Comparison of ENCODE assay signal across 28 cellular contexts in genomic region chr16:88659160-88659559, GRCh38. TPM values are rescaled to one million over a fixed set of nuclear protein-coding genes. Genes with fewer than 3 reads are reported as not detected.
"Had no signal": no experiment of that assay in that cellular context is flagged by ENCODE, and none has a peak within 500 bp of the region (broad histone marks: within the 10 kb centered on the region; RNA-seq: fewer than 3 reads in every experiment).

No MANE protein-coding gene starts in this region.

- H3K9me3 Mint-ChIP-seq: activated naive CD4-positive, alpha-beta T cell treated with anti-CD3 and anti-CD28 coated beads, Interleukin-2, amount 50 U/mL, for 72 hours; activated T-cell treated with anti-CD3 and anti-CD28 coated beads, Interleukin-2, amount 50 U/mL, for 72 hours; central memory CD8-positive, alpha-beta T cell; dendritic cell treated with granulocyte-macrophage colony-stimulating factor and Interleukin-4, amounts not matched to agents 40 ng/mL and 50 ng/mL, for 4 days; naive thymus-derived CD4-positive, alpha-beta T cell; stimulated activated naive B cell treated with anti-CD40 and anti-IgM and Interleukin-4, amounts not matched to agents 10 μg/mL and 1 μg/mL and 100 μg/mL, for 72 hours had no signal

- H3K27ac Mint-ChIP-seq: activated naive CD4-positive, alpha-beta T cell treated with anti-CD3 and anti-CD28 coated beads, Interleukin-2, amount 50 U/mL, for 72 hours; activated T-cell treated with anti-CD3 and anti-CD28 coated beads, Interleukin-2, amount 50 U/mL, for 72 hours; dendritic cell treated with granulocyte-macrophage colony-stimulating factor and Interleukin-4, amounts not matched to agents 40 ng/mL and 50 ng/mL, for 4 days; stimulated activated naive B cell treated with anti-CD40 and anti-IgM and Interleukin-4, amounts not matched to agents 10 μg/mL and 1 μg/mL and 100 μg/mL, for 72 hours; T-helper 17 cell had no signal

- H3K9me3 ChIP-seq: esophagus muscularis mucosa, heart right ventricle, prostate gland, stomach, thyroid gland, upper lobe of right lung had no signal

- H3K27ac ChIP-seq: esophagus muscularis mucosa, foreskin keratinocyte, heart right ventricle, prostate gland, stomach, thyroid gland, upper lobe of right lung had no signal

- H3K27me3 ChIP-seq: esophagus muscularis mucosa, foreskin keratinocyte, heart right ventricle, stomach, thyroid gland, upper lobe of right lung had no signal

- H3K27me3 Mint-ChIP-seq: central memory CD8-positive, alpha-beta T cell; naive thymus-derived CD4-positive, alpha-beta T cell; stimulated activated naive B cell treated with anti-CD40 and anti-IgM and Interleukin-4, amounts not matched to agents 10 μg/mL and 1 μg/mL and 100 μg/mL, for 72 hours; T-helper 17 cell had no signal

- H3K4me3 Mint-ChIP-seq: activated T-cell treated with anti-CD3 and anti-CD28 coated beads, Interleukin-2, amount 50 U/mL, for 72 hours; central memory CD8-positive, alpha-beta T cell; dendritic cell treated with granulocyte-macrophage colony-stimulating factor and Interleukin-4, amounts not matched to agents 40 ng/mL and 50 ng/mL, for 4 days; naive thymus-derived CD4-positive, alpha-beta T cell; stimulated activated naive B cell treated with anti-CD40 and anti-IgM and Interleukin-4, amounts not matched to agents 10 μg/mL and 1 μg/mL and 100 μg/mL, for 72 hours; T-helper 17 cell had no signal

- ATAC-seq: activated naive CD4-positive, alpha-beta T cell treated with anti-CD3 and anti-CD28 coated beads, Interleukin-2, amount 50 U/mL, for 72 hours; activated T-cell treated with anti-CD3 and anti-CD28 coated beads, Interleukin-2, amount 50 U/mL, for 72 hours; foreskin keratinocyte; heart right ventricle; naive thymus-derived CD4-positive, alpha-beta T cell; stimulated activated naive B cell treated with anti-CD40 and anti-IgM and Interleukin-4, amounts not matched to agents 10 μg/mL and 1 μg/mL and 100 μg/mL, for 72 hours; T-helper 17 cell; upper lobe of right lung had no signal

- H3K4me3 ChIP-seq: esophagus muscularis mucosa, heart right ventricle, prostate gland, smooth muscle cell, stomach, thyroid gland, upper lobe of right lung had no signal

- DNase-seq: activated CD4-positive, alpha-beta T cell treated with anti-CD3 and anti-CD28 coated beads, Interleukin-2, amount 50 U/mL, for 1 hour; activated CD4-positive, CD25-positive, alpha-beta regulatory T cell treated with anti-CD3 and anti-CD28 coated beads, Interleukin-2, amount 50 U/mL, for 72 hours; activated naive CD4-positive, alpha-beta T cell; activated T-cell treated with anti-CD3 and anti-CD28 coated beads for 4 hours; activated T-cell treated with anti-CD3 and anti-CD28 coated beads, Interleukin-2, amount 50 U/mL, for 72 hours; anterior cingulate cortex; foreskin keratinocyte; heart right ventricle; midbrain; naive thymus-derived CD4-positive, alpha-beta T cell; retina; stimulated activated CD4-positive, alpha-beta T cell treated with anti-CD3 and anti-CD28 coated beads, Interleukin-1b, Interleukin-23, amount 100 ng/mL, for 48 hours; stimulated activated CD4-positive, alpha-beta T cell treated with anti-CD3 and anti-CD28 coated beads, Interleukin-4, amount 100 ng/mL, for 4 hours; stimulated activated CD8-positive, alpha-beta memory T cell treated with anti-CD3 and anti-CD28 coated beads, Interleukin-4, amount 100 ng/mL, for 48 hours; stimulated activated naive B cell treated with anti-CD40 and anti-IgM and Interleukin-4, amounts not matched to agents 10 μg/mL and 1 μg/mL and 100 μg/mL, for 72 hours; stomach; T-helper 17 cell; T1000; thyroid gland had no signal

- H3K4me1 ChIP-seq: prostate gland had no signal

- H3K36me3 ChIP-seq: thyroid gland had no signal

- H3K4me2 ChIP-seq: smooth muscle cell had no signal

RNA-seq across cellular contexts. Expression of gene IL17C, which starts 20.8 kb away (rescaled TPM):
- polyA plus RNA-seq: adipose tissue; foreskin keratinocyte; heart right ventricle; naive thymus-derived CD4-positive, alpha-beta T cell; neural cell; smooth muscle cell had no signal

RNA-seq across cellular contexts. Expression of gene SNAI3, which starts 27.1 kb away (rescaled TPM):
- polyA plus RNA-seq: neural cell had no signal
